In the genomic region with DNA sequence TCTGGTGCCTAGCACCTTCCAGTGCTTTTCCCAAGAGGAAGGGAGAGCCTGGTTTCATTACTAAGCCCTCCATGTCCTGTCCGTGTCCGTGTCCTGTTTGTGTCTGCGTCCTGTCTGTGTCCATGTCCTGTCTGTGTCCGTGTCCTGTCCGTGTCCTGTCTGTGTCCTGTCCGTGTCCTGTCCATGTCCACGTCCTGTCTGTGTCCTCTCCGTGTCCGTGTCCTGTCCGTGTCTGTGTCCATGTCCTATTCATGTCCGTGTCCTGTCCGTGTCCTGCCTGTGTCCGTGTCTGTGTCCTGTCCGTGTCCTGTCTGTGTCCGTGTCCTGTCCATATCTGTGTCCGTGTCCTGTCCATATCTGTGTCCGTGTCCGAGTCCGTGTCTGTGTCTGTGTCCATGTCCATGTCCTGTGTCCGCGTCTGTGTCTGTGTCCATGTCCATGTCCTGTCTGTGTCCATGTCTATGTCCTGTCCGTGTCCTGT, we compare ENCODE assay signal across 29 cellular contexts. TPM values are rescaled to one million over a fixed set of nuclear protein-coding genes. Genes with fewer than 3 reads are reported as not detected.
DNase-seq lines count a peak whose midpoint lies in the region; ATAC-seq and TF ChIP-seq lines count a peak whose summit lies in the region.
"Had no signal": no experiment of that assay in that cellular context is flagged by ENCODE, and none has a peak within 500 bp of the region (broad histone marks: within the 10 kb centered on the region; RNA-seq: fewer than 3 reads in every experiment).

No MANE protein-coding gene starts in this region.

- H3K9me3 ChIP-seq in left ventricle myocardium inferior (replicated peaks) (no peaks in the 10 kb centered on the region), heart right ventricle (no peaks in the 10 kb centered on the region)
- H3K9me3 ChIP-seq: ascending aorta, esophagus muscularis mucosa had no signal

- peak overlapping the region; percentile 28 for H3K27ac Mint-ChIP-seq in neural crest cell (ENCODE audit: unreplicated experiment)
- H3K27ac Mint-ChIP-seq: CD4-positive, CD25-positive, alpha-beta regulatory T cell; GM23338; T-helper 1 cell treated with Interleukin-12 subunit alpha and Interleukin-12 subunit beta and Interleukin-4 antibody, amounts not matched to agents 30 μg/mL and 1 μg/mL, for 36 hours had no signal

- DNase-seq in left ventricle myocardium inferior (peak; percentile 10), heart right ventricle (no peak), ecto neural progenitor cell (ENCODE audit: low spot score) (peak; percentile 34), neural crest cell (ENCODE audit: low read depth, low spot score) (no peak), GM13976 (ENCODE audit: low spot score) (no peak)
- DNase-seq: activated gamma-delta T cell; CD4-positive, CD25-positive, alpha-beta regulatory T cell; effector CD4-positive, alpha-beta T cell; NCI-H1105; NCI-H2081; NCI-H345; NCI-H82; OCI-M1; retina; stimulated activated CD4-positive, alpha-beta T cell treated with anti-CD3 and anti-CD28 coated beads, Interleukin-15, amount 100 ng/mL, for 24 hours; stimulated activated CD8-positive, alpha-beta memory T cell treated with anti-CD3 and anti-CD28 coated beads, Interleukin-4, amount 100 ng/mL, for 48 hours had no signal

- H3K4me3 ChIP-seq in left ventricle myocardium inferior (no peak overlapping the region), heart right ventricle (no peak overlapping the region)
- H3K4me3 ChIP-seq: ascending aorta, esophagus muscularis mucosa, GM23338 had no signal

- TF ChIP-seq CTCF in left ventricle myocardium inferior (IDR thresholded peaks at IDR 0.05; ENCODE audit: borderline replicate concordance) (no peak), heart right ventricle (IDR thresholded peaks at IDR 0.05) (no peak), neural crest cell (conservative IDR thresholded peaks at IDR 0.05) (no peak), GM13976 (IDR thresholded peaks at IDR 0.05; ENCODE audit: borderline replicate concordance, control extremely low read depth, extremely low read depth, insufficient read depth, missing control alignments) (no peak)

- peaks cover 16% of the 10 kb centered on the region for H3K4me1 Mint-ChIP-seq in neural crest cell
- H3K4me1 Mint-ChIP-seq: CD4-positive, CD25-positive, alpha-beta regulatory T cell; central memory CD8-positive, alpha-beta T cell had no signal

- H3K4me3 Mint-ChIP-seq in neural crest cell = peak overlapping the region; percentile 18
- H3K4me3 Mint-ChIP-seq: CD4-positive, CD25-positive, alpha-beta regulatory T cell; central memory CD8-positive, alpha-beta T cell; GM23338; T-helper 1 cell treated with Interleukin-12 subunit alpha and Interleukin-12 subunit beta and Interleukin-4 antibody, amounts not matched to agents 30 μg/mL and 1 μg/mL, for 36 hours had no signal

- no peak for ATAC-seq in heart right ventricle
- ATAC-seq in HG03139 (IDR thresholded peaks at IDR 0.05; ENCODE audit: unreplicated experiment) = no peak
- no peak for ATAC-seq in HG02763 (IDR thresholded peaks at IDR 0.05; ENCODE audit: unreplicated experiment)
- ATAC-seq: GM23338 had no signal

- peaks cover 6% of the 10 kb centered on the region for H3K27me3 Mint-ChIP-seq in neural crest cell (ENCODE audit: low read depth)
- H3K27me3 Mint-ChIP-seq: CD4-positive, CD25-positive, alpha-beta regulatory T cell had no signal

- 95 to 96% methylated on average over 22 of the region's 22 CpGs for WGBS in heart right ventricle, 2 donors

- H3K4me1 ChIP-seq in left ventricle myocardium inferior (peaks cover 7% of the 10 kb centered on the region), heart right ventricle (peaks cover 0 to 7% (median 3%) of the 10 kb centered on the region in 9 donors)

- H3K27me3 ChIP-seq in left ventricle myocardium inferior (ENCODE audit: low read depth) = peaks cover 92% of the 10 kb centered on the region
- H3K27me3 ChIP-seq in heart right ventricle = peaks cover 8 to 82% (median 65%) of the 10 kb centered on the region in 7 donors
- H3K27me3 ChIP-seq: ascending aorta had no signal

- in situ Hi-C loops in GM13976 (cut with MboI; ENCODE audit: low sequenced_read_pairs, unreplicated experiment) = no loop called here

- peaks cover 4% of the 10 kb centered on the region for H3K9me3 Mint-ChIP-seq in neural crest cell
- H3K9me3 Mint-ChIP-seq: CD4-positive, CD25-positive, alpha-beta regulatory T cell; central memory CD8-positive, alpha-beta T cell had no signal

- H3K36me3 Mint-ChIP-seq in neural crest cell (ENCODE audit: low read depth) = no peaks in the 10 kb centered on the region
- H3K36me3 Mint-ChIP-seq: CD4-positive, CD25-positive, alpha-beta regulatory T cell had no signal

- H3K36me3 ChIP-seq in left ventricle myocardium inferior (no peaks in the 10 kb centered on the region), heart right ventricle (no peaks in the 10 kb centered on the region)
- H3K36me3 ChIP-seq: ascending aorta, esophagus muscularis mucosa had no signal

- H3K27ac ChIP-seq in left ventricle myocardium inferior (replicated peaks) (no peak overlapping the region), heart right ventricle (no peak overlapping the region)
- H3K27ac ChIP-seq: ascending aorta, esophagus muscularis mucosa, HL-60 had no signal

- intact Hi-C loops in left ventricle myocardium inferior (cut with micrococcal nuclease) = no loop called here
- intact Hi-C loops in heart right ventricle (cut with DNase I) = loop anchor here in 1 of 10 donors (5.0 kb wide), 1 partner anchor 116 kb away; no protein-coding TSS in a partner anchor

RNA-seq across cellular contexts. Expression of a gene that starts 54.3 kb away (rescaled TPM):
- total RNA-seq in left ventricle myocardium inferior (not detected), heart right ventricle (not detected), neural crest cell (not detected in 2 replicates)
- polyA plus RNA-seq in heart right ventricle = under 1 TPM in 1 of 2 donors, not detected in 1; 0.03 TPM
- total RNA-seq: ascending aorta; CD4-positive, CD25-positive, alpha-beta regulatory T cell; esophagus muscularis mucosa; frontal cortex; myocyte; omental fat pad; ureter had no signal
- polyA plus RNA-seq: CD4-positive, CD25-positive, alpha-beta regulatory T cell; keratinocyte had no signal

Comparison
In these comparisons a context has a peak if more than half of its experiments do, and no peak if none do; other contexts are left out.
1. DNase-seq: peak in left ventricle myocardium inferior (single experiment) and ecto neural progenitor cell (single experiment); none in heart right ventricle (0 of 2), neural crest cell (single experiment) and GM13976 (single experiment).